Comparison of ENCODE assay signal across 8 cellular contexts in the genomic region with DNA sequence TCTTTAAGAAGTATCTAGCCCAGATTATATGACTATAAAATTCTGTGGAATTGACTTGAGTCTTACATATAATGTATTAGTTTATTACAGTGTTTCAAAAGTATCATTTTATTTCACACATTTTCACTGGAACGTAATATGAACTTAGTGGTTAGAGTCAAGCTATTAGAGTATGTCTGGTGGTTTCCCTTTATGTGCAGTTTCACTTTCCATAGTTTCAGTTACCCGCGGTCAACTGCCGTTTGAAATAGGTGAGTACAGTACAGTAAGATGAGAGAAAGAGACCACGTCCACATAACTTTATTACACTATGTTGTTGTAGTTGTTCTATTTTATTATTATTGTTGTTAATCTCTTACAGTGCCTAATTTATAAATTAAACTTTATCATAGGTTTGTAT. TPM values are rescaled to one million over a fixed set of nuclear protein-coding genes. Genes with fewer than 3 reads are reported as not detected.
DNase-seq lines count a peak whose midpoint lies in the region; ATAC-seq, FAIRE-seq and TF ChIP-seq lines count a peak whose summit lies in the region.

No MANE protein-coding gene starts in this region.

- H3K4me3 ChIP-seq in GM12864 (ENCODE audit: low read depth, low read length) (no peak overlapping the region), left lung (no peak overlapping the region)

- H3K9me3 ChIP-seq in left lung = no peaks in the 10 kb centered on the region

- TF ChIP-seq CTCF in GM12864 (IDR thresholded peaks at IDR 0.05; ENCODE audit: low read depth, low read length, missing control alignments) (no peak), left lung (IDR thresholded peaks at IDR 0.05) (no peak)

- intact Hi-C loops in left lung (cut with DNase I) = no loop called here

- no peaks in the 10 kb centered on the region for H3K27me3 ChIP-seq in left lung

- ATAC-seq in GM19438 (IDR thresholded peaks at IDR 0.05; ENCODE audit: low read depth, unreplicated experiment) = peak; percentile 95
- peak; percentile 99 for ATAC-seq in HG03108 (IDR thresholded peaks at IDR 0.05; ENCODE audit: unreplicated experiment)
- no peak for ATAC-seq in left lung

- no peak for FAIRE-seq in frontal cortex (lab: Jason Lieb, UNC)

- no peaks in the 10 kb centered on the region for H3K4me1 ChIP-seq in left lung

- peak; percentile 36 for DNase-seq in GM12864 (ENCODE audit: low read depth)
- peak; percentile 7 to 17 for DNase-seq in activated CD4-positive, alpha-beta T cell treated with anti-CD3 and anti-CD28 coated beads, Interleukin-2, amount 50 U/mL, for 48 hours
- DNase-seq in occipital lobe (lab: John Stamatoyannopoulos, UW) = no peak
- no peak for DNase-seq in frontal cortex (ENCODE audit: low spot score in 2 of 2)
- no peak for DNase-seq in left lung
- DNase-seq in NCI-H146 treated with DMSO at 0.1 percent for 48 hours (lab: John Stamatoyannopoulos, UW; ENCODE audit: unreplicated experiment) = no peak

- peaks cover 0 to 5% of the 10 kb centered on the region in 2 donors for H3K36me3 ChIP-seq in left lung

- no peak overlapping the region for H3K27ac ChIP-seq in left lung

RNA-seq across cellular contexts. Expression of a gene that starts 50.5 kb away (rescaled TPM):
- total RNA-seq in occipital lobe (35.1 TPM), frontal cortex (28.5 TPM), left lung (10 to 100 TPM; 30.8 to 33.6 TPM)

Comparison
In these comparisons a context has a peak if more than half of its experiments do, and no peak if none do; other contexts are left out.
1. DNase-seq: peak in GM12864 (single experiment) and activated CD4-positive, alpha-beta T cell treated with anti-CD3 and anti-CD28 coated beads, Interleukin-2, amount 50 U/mL, for 48 hours (2 of 2); none in occipital lobe (single experiment), frontal cortex (0 of 2), left lung (0 of 2) and NCI-H146 treated with DMSO at 0.1 percent for 48 hours (single experiment).